ENCODE assay signal across 8 cellular contexts in genomic region chr14:102591944-102592772, GRCh38. TPM values are rescaled to one million over a fixed set of nuclear protein-coding genes. Genes with fewer than 3 reads are reported as not detected.
DNase-seq lines count a peak whose midpoint lies in the region; ATAC-seq and TF ChIP-seq lines count a peak whose summit lies in the region.

Gene RCOR1, plus strand, starts transcription at chr14:102592649. Its CDS starts 238 bp downstream, at chr14:102592887.

- ATAC-seq in HG03432 (IDR thresholded peaks at IDR 0.05; ENCODE audit: unreplicated experiment): peak; percentile 79

- peak; percentile 89 for TF ChIP-seq POLR2A in GM19193 (IDR thresholded peaks at IDR 0.05; ENCODE audit: extremely low read depth, insufficient read depth, insufficient read length)

- DNase-seq in AML-193 (lab: John Stamatoyannopoulos, UW) (peak; percentile 93 to 94), NCI-H460 (ENCODE audit: extremely low read depth, low read depth) (peak; percentile 96), cerebellar cortex (ENCODE audit: low spot score) (peak; percentile 96), islet precursor cell (peak; percentile 99)
- peak; percentile 96 for DNase-seq in activated CD4-positive, CD25-positive, alpha-beta regulatory T cell treated with anti-CD3 and anti-CD28 coated beads, Interleukin-2, amount 50 U/mL, for 72 hours
- DNase-seq in stimulated activated CD4-positive, alpha-beta T cell treated with anti-CD3 and anti-CD28 coated beads, Interleukin-12 subunit alpha, Interleukin-12 subunit beta, amount 100 ng/mL, for 4 hours: peak; percentile 98

RNA-seq across cellular contexts. Expression of gene RCOR1, which starts in this region (rescaled TPM):
- 22.6 and 24.9 TPM in 2 replicates for total RNA-seq in NCI-H460 (2014; rRNA removed; shearing (Covaris generic))
- polyA plus RNA-seq in NCI-H460 (2014; cell fraction: nucleus; rRNA removed): 11.4 and 14.8 TPM in 2 replicates

Comparison
In these comparisons a context has a peak if more than half of its experiments do, and no peak if none do; other contexts are left out.
1. Peak in every context shown above with its lines: DNase-seq and ATAC-seq.